Comparison of ENCODE assay signal across 8 cellular contexts in genomic region chr10:102642553-102643345, GRCh38. TPM values are rescaled to one million over a fixed set of nuclear protein-coding genes. Genes with fewer than 3 reads are reported as not detected.
DNase-seq lines count a peak whose midpoint lies in the region; TF ChIP-seq lines count a peak whose summit lies in the region.

No MANE protein-coding gene starts in this region.

- H3K4me3 Mint-ChIP-seq in T-helper 1 cell treated with Interleukin-12 subunit alpha and Interleukin-12 subunit beta and Interleukin-4 antibody, amounts not matched to agents 30 μg/mL and 1 μg/mL, for 36 hours, result peak overlapping the region; percentile 89

- H3K9ac ChIP-seq in iPS-15b (ENCODE audit: low read depth, low read length) (peak overlapping the region; percentile 37), skeletal muscle satellite cell (ENCODE audit: low read depth, low read length) (peak overlapping the region; percentile 92)

- H3K36me3 ChIP-seq in brain microvascular endothelial cell (replicated peaks), result no peaks in the 10 kb centered on the region
- peaks cover 2% of the 10 kb centered on the region for H3K36me3 ChIP-seq in iPS-15b (ENCODE audit: control insufficient read depth, insufficient read depth, low read length)
- H3K36me3 ChIP-seq in skeletal muscle satellite cell (ENCODE audit: insufficient read depth, low read length), result peaks cover 8% of the 10 kb centered on the region

- H3K4me2 ChIP-seq in skeletal muscle satellite cell (ENCODE audit: low read length), result peak overlapping the region; percentile 93

- no peaks in the 10 kb centered on the region for H3K27me3 ChIP-seq in brain microvascular endothelial cell (replicated peaks)
- H3K27me3 ChIP-seq in iPS-15b (ENCODE audit: control insufficient read depth, insufficient read depth, low read length), result no peaks in the 10 kb centered on the region
- H3K27me3 ChIP-seq in skeletal muscle satellite cell (ENCODE audit: control insufficient read depth, insufficient read depth, low read length), result no peaks in the 10 kb centered on the region

- H3K4me1 ChIP-seq in iPS-15b (ENCODE audit: control insufficient read depth, insufficient read depth, low read length) (peaks cover 5% of the 10 kb centered on the region), skeletal muscle satellite cell (ENCODE audit: control insufficient read depth, insufficient read depth, low read length) (peaks cover 18% of the 10 kb centered on the region)

- TF ChIP-seq CTCF in GM12864 (IDR thresholded peaks at IDR 0.05; ENCODE audit: low read depth, low read length, missing control alignments) (no peak), brain microvascular endothelial cell (IDR thresholded peaks at IDR 0.05; ENCODE audit: low read depth, low read length, missing control alignments) (no peak)

- peaks cover 19% of the 10 kb centered on the region for H3K4me1 Mint-ChIP-seq in T-helper 1 cell treated with Interleukin-12 subunit alpha and Interleukin-12 subunit beta and Interleukin-4 antibody, amounts not matched to agents 30 μg/mL and 1 μg/mL, for 36 hours (ENCODE audit: low read depth)

- peak overlapping the region; percentile 81 for H3K27ac ChIP-seq in brain microvascular endothelial cell

- H3K36me3 Mint-ChIP-seq in T-helper 1 cell treated with Interleukin-12 subunit alpha and Interleukin-12 subunit beta and Interleukin-4 antibody, amounts not matched to agents 30 μg/mL and 1 μg/mL, for 36 hours (ENCODE audit: low read depth), result peaks cover 14% of the 10 kb centered on the region

- no peaks in the 10 kb centered on the region for H3K27me3 Mint-ChIP-seq in T-helper 1 cell treated with Interleukin-12 subunit alpha and Interleukin-12 subunit beta and Interleukin-4 antibody, amounts not matched to agents 30 μg/mL and 1 μg/mL, for 36 hours (ENCODE audit: low read depth)

- in situ Hi-C loops in brain microvascular endothelial cell (cut with HindIII; ENCODE audit: low pct_ligation_motif_present, low sequenced_read_pairs), result no loop called here

- no peak for DNase-seq in GM12864 (ENCODE audit: low read depth)
- DNase-seq in HK-2 (ENCODE audit: unreplicated experiment), result peak; percentile 60
- DNase-seq in brain microvascular endothelial cell, result peak; percentile 56
- DNase-seq in H4 (ENCODE audit: low spot score), result no peak
- no peak for DNase-seq in GOT3 (lab: John Stamatoyannopoulos, UW)

- H3K27ac Mint-ChIP-seq in T-helper 1 cell treated with Interleukin-12 subunit alpha and Interleukin-12 subunit beta and Interleukin-4 antibody, amounts not matched to agents 30 μg/mL and 1 μg/mL, for 36 hours, result peak overlapping the region; percentile 86

- H3K4me3 ChIP-seq in GM12864 (ENCODE audit: low read depth, low read length) (peak overlapping the region; percentile 67), brain microvascular endothelial cell (ENCODE audit: low read depth, low read length) (peak overlapping the region; percentile 85), iPS-15b (ENCODE audit: low read depth, low read length) (peak overlapping the region; percentile 26), skeletal muscle satellite cell (ENCODE audit: low read length) (peak overlapping the region; percentile 88)

- no peaks in the 10 kb centered on the region for H3K9me3 ChIP-seq in iPS-15b (ENCODE audit: control insufficient read depth, insufficient read depth, low read length)
- no peaks in the 10 kb centered on the region for H3K9me3 ChIP-seq in skeletal muscle satellite cell (replicated peaks; ENCODE audit: low read length)

- no peaks in the 10 kb centered on the region for H3K9me3 Mint-ChIP-seq in T-helper 1 cell treated with Interleukin-12 subunit alpha and Interleukin-12 subunit beta and Interleukin-4 antibody, amounts not matched to agents 30 μg/mL and 1 μg/mL, for 36 hours

RNA-seq across cellular contexts. Expression of gene TRIM8, which starts 1.5 kb away (rescaled TPM):
- 62.9 and 69.2 TPM in 2 replicates for total RNA-seq in skeletal muscle satellite cell (2012; rRNA removed)
- 15.8 and 18.5 TPM in 2 replicates for total RNA-seq in H4 (2014; rRNA removed; shearing (Covaris generic))

Comparison
In these comparisons a context has a peak if more than half of its experiments do, and no peak if none do; other contexts are left out.
1. DNase-seq: peak in HK-2 (single experiment) and brain microvascular endothelial cell (single experiment); none in GM12864 (single experiment), H4 (single experiment) and GOT3 (single experiment).
2. H3K4me3 ChIP-seq: peak in every context shown above with its lines; median percentile 88 in skeletal muscle satellite cell; 85 in brain microvascular endothelial cell; 67 in GM12864; 26 in iPS-15b.